Comparison of ENCODE assay signal across 8 cellular contexts in genomic region chr3:169772530-169772950, GRCh38. TPM values are rescaled to one million over a fixed set of nuclear protein-coding genes. Genes with fewer than 3 reads are reported as not detected.
A peak's percentile ranks its signal among the peaks of the same experiment; 100 is the strongest.
DNase-seq lines count a peak whose midpoint lies in the region; FAIRE-seq and TF ChIP-seq lines count a peak whose summit lies in the region.

No MANE protein-coding gene starts in this region.

- TF ChIP-seq CTCF in GM10248 (IDR thresholded peaks at IDR 0.05; ENCODE audit: control extremely low read depth, extremely low read depth, low read depth, missing control alignments) (no peak), brain (conservative IDR thresholded peaks at IDR 0.05) (no peak)

- no peaks in the 10 kb centered on the region for H3K9me3 ChIP-seq in HAP-1

- H3K27me3 Mint-ChIP-seq in brain = peaks cover 25% of the 10 kb centered on the region

- FAIRE-seq in RCC 7860 (lab: Jason Lieb, UNC) = peak; percentile 12

- H3K9me3 Mint-ChIP-seq in brain = peaks cover 0 to 10% (median 4%) of the 10 kb centered on the region in 5 experiments

- peak overlapping the region; percentile 93 for H3K4me3 ChIP-seq in HAP-1

- in situ Hi-C loops in HAP-1 (cut with MboI; ENCODE audit: low sequenced_read_pairs) = no loop called here

- H3K4me3 Mint-ChIP-seq in brain = peak overlapping the region; percentile 99 to 100 (median 100)

- CTCF ChIA-PET in GM10248 (lab: Yijun Ruan, JAX) = interaction anchor here (0.8 to 2.1 kb wide), 3 partner anchors 9 to 285 kb away, joined by 3 to 7 read pairs (median 5); partner anchors contain the start of genes LRRC34 and LRRIQ4

- H3K27ac Mint-ChIP-seq in brain = peak overlapping the region; percentile 97 to 100 (median 100)

- POLR2A ChIA-PET in GM10248 (lab: Yijun Ruan, JAX) = interaction anchor here (0.7 kb wide), 1 partner anchor 239 kb away, joined by 5 read pairs; no protein-coding TSS in a partner anchor

- H3K4me1 ChIP-seq in HAP-1 = peaks cover 21% of the 10 kb centered on the region

- peaks cover 28% of the 10 kb centered on the region for H3K36me3 ChIP-seq in HAP-1 (replicated peaks)

- peaks cover 50% of the 10 kb centered on the region for H3K4me1 Mint-ChIP-seq in brain

- H3K36me3 Mint-ChIP-seq in brain = peaks cover 24% of the 10 kb centered on the region

- DNase-seq in GM10248 (ENCODE audit: extremely low spot score) = peak; percentile 44
- peak; percentile 75 to 79 for DNase-seq in HAP-1 (ENCODE audit: low spot score in 2 of 2)
- peak; percentile 91 for DNase-seq in M059J (ENCODE audit: low read depth)
- peak; percentile 73 for DNase-seq in RCC 7860 (ENCODE audit: low spot score)
- peak; percentile 62 for DNase-seq in iPS DF 4.7 (ENCODE audit: extremely low read depth, low spot score)
- peak; percentile 88 for DNase-seq in retina
- no peak for DNase-seq in ecto neural progenitor cell (ENCODE audit: low spot score)

- H3K27me3 ChIP-seq in HAP-1 (ENCODE audit: low read depth) = no peaks in the 10 kb centered on the region

RNA-seq across cellular contexts. Expression of gene MYNN, which starts 0.7 kb away (rescaled TPM):
- 22.0 and 27.2 TPM in 2 replicates for total RNA-seq in M059J (2014; rRNA removed; shearing (Covaris generic))
- 2.9 TPM for polyA plus RNA-seq in brain (ENCODE audit: insufficient read depth, low read depth, low replicate concordance)

RNA-seq across cellular contexts. Expression of gene ACTRT3, which starts 3.2 kb away (rescaled TPM):
- 1.7 and 2.9 TPM in 2 replicates for total RNA-seq in M059J (2014; rRNA removed; shearing (Covaris generic))
- polyA plus RNA-seq in brain (ENCODE audit: insufficient read depth, low read depth, low replicate concordance) = 0.37 TPM

RNA-seq across cellular contexts. Expression of gene TERC, which starts 7.7 kb away (rescaled TPM):
- total RNA-seq in M059J (2014; rRNA removed; shearing (Covaris generic)) = 33.4 and 110 TPM in 2 replicates
- not detected for polyA plus RNA-seq in brain (ENCODE audit: insufficient read depth, low read depth, low replicate concordance)

RNA-seq across cellular contexts. Expression of gene LRRIQ4, which starts 40.1 kb away (rescaled TPM):
- total RNA-seq in M059J (2014; rRNA removed; shearing (Covaris generic)) = not detected in 2 replicates
- polyA plus RNA-seq in brain (ENCODE audit: insufficient read depth, low read depth, low replicate concordance) = not detected

RNA-seq across cellular contexts. Expression of gene LRRC34, which starts 40.2 kb away (rescaled TPM):
- 0.71 and 1.6 TPM in 2 replicates for total RNA-seq in M059J (2014; rRNA removed; shearing (Covaris generic))
- 2.9 TPM for polyA plus RNA-seq in brain (ENCODE audit: insufficient read depth, low read depth, low replicate concordance)
